ENCODE assay signal across 13 cellular contexts in the genomic region with DNA sequence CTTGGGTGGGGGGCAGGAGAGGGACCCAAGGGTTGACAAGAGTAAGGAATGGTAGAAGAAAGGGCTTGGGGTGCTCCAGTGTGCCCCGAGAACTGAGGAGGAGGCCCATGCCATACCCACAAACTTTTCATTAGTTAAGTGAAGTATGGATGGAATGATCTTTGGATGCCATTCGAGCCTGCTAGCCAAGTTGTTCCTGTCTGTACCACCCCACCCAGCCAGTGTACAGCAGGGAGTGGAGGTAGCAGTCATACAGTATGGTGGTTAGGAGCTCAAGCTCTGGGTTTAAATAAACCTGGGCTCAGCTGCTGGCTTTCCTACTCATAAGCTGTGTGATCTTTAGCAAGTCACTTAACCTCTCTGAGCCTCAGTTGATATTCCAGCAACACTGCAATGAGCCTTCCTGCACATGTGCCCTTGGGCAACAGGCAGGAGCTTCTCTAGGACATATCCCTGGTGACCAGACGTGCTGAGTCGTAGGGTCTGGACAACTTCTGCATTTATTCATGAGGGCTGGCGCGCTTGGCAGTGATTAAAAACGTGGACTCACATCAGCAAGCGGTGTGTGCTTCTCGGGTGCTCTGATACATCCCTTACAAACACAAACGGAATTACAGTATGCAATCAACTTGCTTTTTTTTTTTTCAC. TPM values are rescaled to one million over a fixed set of nuclear protein-coding genes. Genes with fewer than 3 reads are reported as not detected.
DNase-seq lines count a peak whose midpoint lies in the region; ATAC-seq, FAIRE-seq and TF ChIP-seq lines count a peak whose summit lies in the region.
"Had no signal": no experiment of that assay in that cellular context is flagged by ENCODE, and none has a peak within 500 bp of the region (broad histone marks: within the 10 kb centered on the region; RNA-seq: fewer than 3 reads in every experiment).

No MANE protein-coding gene starts in this region.

- no peaks in the 10 kb centered on the region for H3K27me3 Mint-ChIP-seq in endodermal cell (ENCODE audit: insufficient read depth)

- H3K4me3 Mint-ChIP-seq in endodermal cell = no peak overlapping the region

- no peaks in the 10 kb centered on the region for H3K36me3 Mint-ChIP-seq in endodermal cell (ENCODE audit: low read depth)

- H3K4me1 Mint-ChIP-seq in endodermal cell = peaks cover 22% of the 10 kb centered on the region

- no peak overlapping the region for H3K27ac Mint-ChIP-seq in endodermal cell

- CTCF ChIA-PET in A673 (lab: Charles Lee) = no interaction called here

- H3K27ac ChIP-seq in A673 (ENCODE audit: low read depth, low read length, poor library complexity, severe bottlenecking) = peak overlapping the region; percentile 51
- no peak overlapping the region for H3K27ac ChIP-seq in endodermal cell (ENCODE audit: low read depth, low read length)
- H3K27ac ChIP-seq in WERI-Rb-1 = no peak overlapping the region
- H3K27ac ChIP-seq: cardiac muscle cell, thoracic aorta had no signal

- intact Hi-C loops in A673 (cut with micrococcal nuclease; ENCODE audit: unreplicated experiment) = no loop called here

- no peak for TF ChIP-seq POLR2A in H54 (IDR thresholded peaks at IDR 0.05; ENCODE audit: low read depth, low read length)

- H3K36me3 ChIP-seq in A673 (ENCODE audit: insufficient read depth, low read length, poor library complexity, severe bottlenecking) (no peaks in the 10 kb centered on the region), endodermal cell (ENCODE audit: control insufficient read depth, insufficient read depth, low read length) (no peaks in the 10 kb centered on the region), WERI-Rb-1 (no peaks in the 10 kb centered on the region; the same call in 1 of the 2 replicates)
- H3K36me3 ChIP-seq: cardiac muscle cell, heart right ventricle, thoracic aorta had no signal

- H3K4me3 ChIP-seq in A673 (ENCODE audit: low read depth, low read length, poor library complexity, severe bottlenecking) (no peak overlapping the region), endodermal cell (ENCODE audit: low read length) (peak overlapping the region; percentile 2), WERI-Rb-1 (ENCODE audit: low read depth, low read length) (no peak overlapping the region)
- H3K4me3 ChIP-seq: cardiac muscle cell, heart right ventricle, thoracic aorta had no signal

- H3K4me1 ChIP-seq in A673 (ENCODE audit: insufficient read depth, low read length, poor library complexity, severe bottlenecking) (peaks cover 74% of the 10 kb centered on the region), endodermal cell (ENCODE audit: control insufficient read depth, insufficient read depth, low read length) (peaks cover 10% of the 10 kb centered on the region)

- H3K9me3 Mint-ChIP-seq in endodermal cell = no peaks in the 10 kb centered on the region

- no peak for ATAC-seq in GM21723 (IDR thresholded peaks at IDR 0.05; ENCODE audit: unreplicated experiment)

- DNase-seq in A673 (ENCODE audit: low spot score) = no peak
- peak; percentile 68 for DNase-seq in NOMO-1 treated with DMSO at 0.1 percent for 48 hours (lab: John Stamatoyannopoulos, UW; ENCODE audit: unreplicated experiment)
- DNase-seq in endodermal cell = no peak
- peak; percentile 25 for DNase-seq in midbrain (lab: John Stamatoyannopoulos, UW)
- DNase-seq in AG08395 (ENCODE audit: low spot score) = no peak
- DNase-seq in H54 (ENCODE audit: insufficient read length, low spot score) = no peak
- DNase-seq in WERI-Rb-1 = no peak
- DNase-seq: stimulated activated CD4-positive, alpha-beta T cell treated with anti-CD3 and anti-CD28 coated beads, Interleukin-4, amount 100 ng/mL, for 24 hours; SW 1271 had no signal

- 74 to 81% methylated on average over 8 to 9 of the region's 10 CpGs for WGBS in endodermal cell (ENCODE audit: insufficient coverage in 1 of 2, insufficient read length in 1 of 2), 2 experiments

- TF ChIP-seq CTCF in A673 (conservative IDR thresholded peaks at IDR 0.05; ENCODE audit: low read depth, low read length) (no peak), endodermal cell (conservative IDR thresholded peaks at IDR 0.05) (no peak), WERI-Rb-1 (IDR thresholded peaks at IDR 0.05; ENCODE audit: low read depth, low read length) (no peak)

- no TSS peak for BruUV-seq in A673 (replicated peaks; lab: Mats Ljungman, UMichigan)

- H3K27me3 ChIP-seq in A673 (replicated peaks; ENCODE audit: insufficient read depth, low read depth, low read length, poor library complexity) (no peaks in the 10 kb centered on the region), endodermal cell (ENCODE audit: control insufficient read depth, insufficient read depth, low read length, poor library complexity, severe bottlenecking) (no peaks in the 10 kb centered on the region), WERI-Rb-1 (ENCODE audit: insufficient read depth, low read depth, severe bottlenecking) (no peaks in the 10 kb centered on the region)
- H3K27me3 ChIP-seq: cardiac muscle cell had no signal

- POLR2A ChIA-PET in A673 (lab: Charles Lee; ENCODE audit: low non-redundant PET) = no interaction called here

- no peak for FAIRE-seq in H54 (lab: Jason Lieb, UNC)

- H3K9ac ChIP-seq in endodermal cell (ENCODE audit: extremely low read depth, low read length, poor library complexity, severe bottlenecking) = no peak overlapping the region

- H3K9me3 ChIP-seq in A673 (ENCODE audit: low read depth, low read length, poor library complexity, severe bottlenecking) (no peaks in the 10 kb centered on the region), endodermal cell (ENCODE audit: control insufficient read depth, low read length) (no peaks in the 10 kb centered on the region), WERI-Rb-1 (ENCODE audit: severe bottlenecking) (no peaks in the 10 kb centered on the region)
- H3K9me3 ChIP-seq: heart right ventricle, thoracic aorta had no signal

RNA-seq across cellular contexts. Expression of a gene that starts 22.9 kb away (rescaled TPM):
- 20.2 and 22.8 TPM in 2 replicates for total RNA-seq in A673 (2021)
- 10 to 100 TPM; 13.4 to 19.3 TPM for total RNA-seq in endodermal cell
- 5.7 TPM for polyA plus RNA-seq in endodermal cell (2013, experiment 1 of 2)
- polyA plus RNA-seq in endodermal cell (2013, experiment 2 of 2) = 5.9 TPM

RNA-seq across cellular contexts. Expression of a gene that starts 31.4 kb away (rescaled TPM):
- 0.24 and 0.61 TPM in 2 replicates for total RNA-seq in A673 (2021)
- 10 to 100 TPM; 11.2 to 11.5 TPM for total RNA-seq in endodermal cell
- polyA plus RNA-seq in endodermal cell (2013, experiment 1 of 2) = 7.0 TPM
- polyA plus RNA-seq in endodermal cell (2013, experiment 2 of 2) = 7.9 TPM

Comparison
In these comparisons a context has a peak if more than half of its experiments do, and no peak if none do; other contexts are left out.
1. DNase-seq: peak in NOMO-1 treated with DMSO at 0.1 percent for 48 hours (single experiment) and midbrain (single experiment); none in A673 (single experiment), endodermal cell (single experiment), AG08395 (single experiment), H54 (single experiment) and WERI-Rb-1 (single experiment).